In the genomic region with DNA sequence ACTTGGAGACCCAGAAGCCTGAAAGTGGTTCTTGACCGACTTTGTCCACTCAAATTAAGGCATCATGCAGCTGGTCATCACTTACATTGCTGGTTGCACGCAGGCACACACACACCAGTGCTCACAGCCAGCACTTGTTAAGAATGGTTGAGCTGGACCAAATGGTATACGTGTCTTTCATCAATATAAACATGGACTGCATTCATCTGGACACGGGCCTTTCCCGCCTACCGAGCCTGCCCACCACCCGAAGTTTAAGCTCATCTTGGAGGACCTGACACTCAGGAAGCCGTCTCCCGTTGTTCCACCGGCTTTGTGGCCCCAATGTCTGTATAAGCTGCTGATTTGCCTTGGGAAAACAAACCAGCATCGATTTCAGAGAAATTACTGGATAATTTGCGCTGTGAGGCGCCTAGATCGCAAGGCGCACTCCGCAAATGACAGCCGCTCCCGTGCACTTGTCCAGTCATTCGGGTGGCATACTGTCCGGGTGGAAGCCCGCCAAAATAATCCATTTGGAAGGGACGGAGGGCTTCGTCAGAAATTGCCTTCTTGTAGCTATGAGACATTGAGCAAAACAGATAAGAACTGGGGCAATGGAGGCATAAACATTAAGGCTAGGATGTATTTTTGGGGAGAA, we compare ENCODE assay signal across 8 cellular contexts. TPM values are rescaled to one million over a fixed set of nuclear protein-coding genes. Genes with fewer than 3 reads are reported as not detected.
A peak's percentile ranks its signal among the peaks of the same experiment; 100 is the strongest.
DNase-seq lines count a peak whose midpoint lies in the region; ATAC-seq and TF ChIP-seq lines count a peak whose summit lies in the region.

No MANE protein-coding gene starts in this region.

- DNase-seq in NCI-H2107 treated with DMSO at 0.1 percent for 48 hours (lab: John Stamatoyannopoulos, UW; ENCODE audit: unreplicated experiment) (peak; percentile 15), NCI-H2107 (lab: John Stamatoyannopoulos, UW) (no peak), glutamatergic neuron (no peak), posterior vena cava (ENCODE audit: low spot score) (peak; percentile 78)
- DNase-seq in activated CD8-positive, alpha-beta memory T cell treated with anti-CD3 and anti-CD28 coated beads, Interleukin-2, amount 50 U/mL, for 24 hours (ENCODE audit: extremely low read depth), result peak; percentile 7
- no peak for DNase-seq in stimulated activated CD4-positive, alpha-beta T cell treated with anti-CD3 and anti-CD28 coated beads, Interleukin-2, amount 100 ng/mL, for 48 hours

- peaks cover 9% of the 10 kb centered on the region for H3K27me3 Mint-ChIP-seq in IgD-negative memory B cell
- H3K27me3 Mint-ChIP-seq in glutamatergic neuron (ENCODE audit: unreplicated experiment), result peaks cover 2% of the 10 kb centered on the region

- peak overlapping the region; percentile 92 to 99 (median 96) for H3K4me3 Mint-ChIP-seq in IgD-negative memory B cell
- H3K4me3 Mint-ChIP-seq in glutamatergic neuron (ENCODE audit: unreplicated experiment), result peak overlapping the region; percentile 99

- H3K27ac Mint-ChIP-seq in IgD-negative memory B cell, result peak overlapping the region; percentile 90 to 98 (median 96)
- H3K27ac Mint-ChIP-seq in glutamatergic neuron (ENCODE audit: unreplicated experiment), result peak overlapping the region; percentile 90

- H3K9me3 Mint-ChIP-seq in IgD-negative memory B cell (no peaks in the 10 kb centered on the region), glutamatergic neuron (ENCODE audit: unreplicated experiment) (peaks cover 4% of the 10 kb centered on the region)

- peak; percentile 33 for ATAC-seq in GM21576 (IDR thresholded peaks at IDR 0.05; ENCODE audit: unreplicated experiment)

- TF ChIP-seq CTCF in glutamatergic neuron (IDR thresholded peaks at IDR 0.05; ENCODE audit: partially characterized antibody, unreplicated experiment), result no peak

- H3K4me1 Mint-ChIP-seq in IgD-negative memory B cell (peaks cover 21 to 30% (median 27%) of the 10 kb centered on the region in 3 donors), glutamatergic neuron (ENCODE audit: low read depth, unreplicated experiment) (peaks cover 4% of the 10 kb centered on the region)

- intact Hi-C loops in posterior vena cava (cut with DNase I), result loop anchor here (5.0 to 10.0 kb wide), 2 partner anchors 55 to 58 kb away; a partner anchor contains a TSS

- H3K36me3 Mint-ChIP-seq in IgD-negative memory B cell (peaks cover 8% of the 10 kb centered on the region), glutamatergic neuron (ENCODE audit: unreplicated experiment) (no peaks in the 10 kb centered on the region)

RNA-seq across cellular contexts. Expression of a gene that starts 40.1 kb away (rescaled TPM):
- polyA plus RNA-seq in IgD-negative memory B cell, result not detected
- total RNA-seq in glutamatergic neuron (ENCODE audit: unreplicated experiment) (14.1 TPM), posterior vena cava (not detected)

RNA-seq across cellular contexts. Expression of a gene that starts 58.3 kb away (rescaled TPM):
- 12.8 TPM for polyA plus RNA-seq in IgD-negative memory B cell
- total RNA-seq in glutamatergic neuron (ENCODE audit: unreplicated experiment) (9.1 TPM), posterior vena cava (1 to 10 TPM; 9.7 to 9.9 TPM)

Comparison
In these comparisons a context has a peak if more than half of its experiments do, and no peak if none do; other contexts are left out.
1. DNase-seq: peak in NCI-H2107 treated with DMSO at 0.1 percent for 48 hours (single experiment), activated CD8-positive, alpha-beta memory T cell treated with anti-CD3 and anti-CD28 coated beads, Interleukin-2, amount 50 U/mL, for 24 hours (single experiment) and posterior vena cava (single experiment); none in NCI-H2107 (single experiment), glutamatergic neuron (single experiment) and stimulated activated CD4-positive, alpha-beta T cell treated with anti-CD3 and anti-CD28 coated beads, Interleukin-2, amount 100 ng/mL, for 48 hours (0 of 2).
2. RNA of a gene that starts 40.1 kb away (total RNA-seq): 14.1 TPM in glutamatergic neuron (single experiment); not detected in posterior vena cava; every median in the first group is over 10 times any median in the second.